ENCODE assay signal across 1 cellular context in the genomic region with DNA sequence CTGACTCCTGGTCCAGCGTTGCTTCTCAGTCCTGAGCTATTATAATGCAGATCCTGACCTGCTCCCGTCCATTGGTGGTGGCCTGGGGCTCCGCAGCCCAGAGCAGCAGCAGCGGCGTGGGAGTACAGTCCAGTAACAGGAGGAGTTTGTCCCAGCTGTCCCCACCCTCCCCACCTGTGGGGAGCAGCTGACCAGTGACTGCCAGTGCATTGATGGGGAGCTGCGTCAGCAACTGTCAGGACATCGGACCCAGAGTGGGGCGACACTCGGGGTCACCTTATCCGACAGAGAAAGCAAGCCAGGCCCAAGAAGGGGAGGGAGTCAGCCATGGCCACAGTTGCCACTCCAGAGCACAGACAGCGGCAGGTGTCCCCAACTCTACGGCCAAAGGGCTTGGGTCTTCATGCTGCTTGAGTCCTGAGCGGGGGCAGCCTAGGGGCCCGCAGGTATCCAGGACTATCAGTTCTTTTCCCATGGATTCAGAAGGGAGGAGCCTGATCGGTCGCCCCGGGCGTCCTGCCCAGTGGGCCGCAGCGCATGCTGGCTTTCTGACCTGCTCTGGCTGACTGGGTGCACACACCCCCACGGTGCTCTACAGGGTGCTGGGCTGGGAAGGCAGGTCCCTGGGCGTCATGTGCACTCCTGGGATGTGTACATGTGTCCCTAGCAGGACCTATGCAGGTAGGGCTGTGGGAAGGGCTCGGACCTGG.
TF ChIP-seq lines count a peak whose summit lies in the region.

No MANE protein-coding gene starts in this region.

TF ChIP-seq in K562, 482 proteins besides CTCF, POLR2A, EP300 and RAD21 (continued from another document):
- peak; percentile 66; the same call in 1 of the 2 replicates for TF ChIP-seq TFAP4 (CRISPR knock-in tag; IDR thresholded peaks at IDR 0.05; ENCODE audit: borderline replicate concordance)
- TF ChIP-seq BRCA1 (IDR thresholded peaks at IDR 0.05): no peak
- no peak for TF ChIP-seq BRCA1 (CRISPR knock-in tag; IDR thresholded peaks at IDR 0.05)
- TF ChIP-seq, protein P1, sequence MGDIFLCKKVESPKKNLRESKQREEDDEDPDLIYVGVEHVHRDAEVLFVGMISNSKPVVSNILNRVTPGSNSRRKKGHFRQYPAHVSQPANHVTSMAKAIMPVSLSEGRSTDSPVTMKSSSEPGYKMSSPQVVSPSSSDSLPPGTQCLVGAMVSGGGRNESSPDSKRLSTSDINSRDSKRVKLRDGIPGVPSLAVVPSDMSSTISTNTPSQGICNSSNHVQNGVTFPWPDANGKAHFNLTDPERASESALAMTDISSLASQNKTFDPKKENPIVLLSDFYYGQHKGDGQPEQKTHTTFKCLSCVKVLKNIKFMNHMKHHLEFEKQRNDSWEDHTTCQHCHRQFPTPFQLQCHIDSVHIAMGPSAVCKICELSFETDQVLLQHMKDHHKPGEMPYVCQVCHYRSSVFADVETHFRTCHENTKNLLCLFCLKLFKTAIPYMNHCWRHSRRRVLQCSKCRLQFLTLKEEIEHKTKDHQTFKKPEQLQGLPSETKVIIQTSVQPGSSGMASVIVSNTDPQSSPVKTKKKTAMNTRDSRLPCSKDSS (IDR thresholded peaks at IDR 0.05; ENCODE audit: low read depth, partially characterized antibody): no peak
- TF ChIP-seq PPARD (CRISPR knock-in tag; IDR thresholded peaks at IDR 0.05): no peak
